Comparison of ENCODE assay signal across 1 cellular context in genomic region chr10:124477614-124478363, GRCh38.
A peak's percentile ranks its signal among the peaks of the same experiment; 100 is the strongest.
TF ChIP-seq lines count a peak whose summit lies in the region.

No MANE protein-coding gene starts in this region.

TF ChIP-seq in HepG2, 621 proteins besides CTCF, POLR2A, EP300 and RAD21 (continued from another document and continues in another):
- TF ChIP-seq ZBTB14 (CRISPR knock-in tag; IDR thresholded peaks at IDR 0.05) (no peak), ZNF543 (CRISPR knock-in tag; IDR thresholded peaks at IDR 0.05) (no peak), ZNF891 (CRISPR knock-in tag; IDR thresholded peaks at IDR 0.05) (no peak), ZFP41 (CRISPR knock-in tag; IDR thresholded peaks at IDR 0.05; ENCODE audit: borderline replicate concordance) (no peak), ZBTB42 (CRISPR knock-in tag; IDR thresholded peaks at IDR 0.05) (no peak), FOSL2 (CRISPR knock-in tag; IDR thresholded peaks at IDR 0.05) (peak; percentile 16; the same call in 1 of the 2 replicates), IRF9 (CRISPR knock-in tag; IDR thresholded peaks at IDR 0.05; ENCODE audit: borderline replicate concordance) (no peak), ASH2L (IDR thresholded peaks at IDR 0.05; ENCODE audit: insufficient read length, low read depth, low read length) (peak; percentile 13), AFF4 (CRISPR knock-in tag; IDR thresholded peaks at IDR 0.05) (no peak), ZNF883 (CRISPR knock-in tag; IDR thresholded peaks at IDR 0.05; ENCODE audit: not compliant biosample characterization) (no peak), AKNA (CRISPR knock-in tag; IDR thresholded peaks at IDR 0.05; ENCODE audit: borderline replicate concordance) (no peak), NR2F6 (IDR thresholded peaks at IDR 0.05) (no peak), NR2F6 (CRISPR knock-in tag; IDR thresholded peaks at IDR 0.05) (peak; percentile 69), SKIL (CRISPR knock-in tag; IDR thresholded peaks at IDR 0.05; ENCODE audit: borderline replicate concordance) (no peak), ZNF263 (CRISPR knock-in tag; IDR thresholded peaks at IDR 0.05) (peak; percentile 90), ZNF33B (CRISPR knock-in tag; IDR thresholded peaks at IDR 0.05) (no peak), ZNF124 (CRISPR knock-in tag; IDR thresholded peaks at IDR 0.05) (no peak), HNF4A (CRISPR knock-in tag; IDR thresholded peaks at IDR 0.05) (peak; percentile 67), DZIP1 (CRISPR knock-in tag; IDR thresholded peaks at IDR 0.05) (no peak), RCOR2 (CRISPR knock-in tag; IDR thresholded peaks at IDR 0.05) (no peak), RFX5 (IDR thresholded peaks at IDR 0.05; ENCODE audit: low read depth, low read length) (no peak), KLF13 (CRISPR knock-in tag; IDR thresholded peaks at IDR 0.05) (no peak), MAFK (conservative IDR thresholded peaks at IDR 0.05 in 1 of 2, IDR thresholded peaks at IDR 0.05 in 1 of 2; ENCODE audit: low read length in 2 of 2) (0 out of 4 replicates have a peak, but pooled peaks of 1 of the 2 experiments have one; percentile 9), NFYC (CRISPR knock-in tag; IDR thresholded peaks at IDR 0.05) (no peak), HNRNPK (IDR thresholded peaks at IDR 0.05; ENCODE audit: low read depth, low read length, poor library complexity, severe bottlenecking) (no peak), ZNF572 (CRISPR knock-in tag; IDR thresholded peaks at IDR 0.05) (no peak), ZSCAN31 (CRISPR knock-in tag; IDR thresholded peaks at IDR 0.05; ENCODE audit: low read depth) (0 out of 2 replicates have a peak, but pooled peaks have one; percentile 39), BCL6 (CRISPR knock-in tag; IDR thresholded peaks at IDR 0.05) (peak; percentile 47), PRDM10 (CRISPR knock-in tag; IDR thresholded peaks at IDR 0.05; ENCODE audit: low read depth) (no peak), ZFY (CRISPR knock-in tag; IDR thresholded peaks at IDR 0.05) (0 out of 2 replicates have a peak, but pooled peaks have one; percentile 22), ZBTB20 (CRISPR knock-in tag; IDR thresholded peaks at IDR 0.05; ENCODE audit: borderline replicate concordance, low read depth) (no peak), SMYD3 (CRISPR knock-in tag; IDR thresholded peaks at IDR 0.05) (no peak), NCOR1 (IDR thresholded peaks at IDR 0.05; ENCODE audit: borderline replicate concordance, low read length) (0 out of 2 replicates have a peak, but pooled peaks have one; percentile 20), ZNF768 (CRISPR knock-in tag; IDR thresholded peaks at IDR 0.05) (peak; percentile 52; the same call in 1 of the 2 replicates), E2F5 (CRISPR knock-in tag; conservative IDR thresholded peaks at IDR 0.05) (no peak), AKAP8 (CRISPR knock-in tag; IDR thresholded peaks at IDR 0.05) (no peak), NR2F2 (IDR thresholded peaks at IDR 0.05; ENCODE audit: borderline replicate concordance, low read depth) (0 out of 2 replicates have a peak, but pooled peaks have one; percentile 19)
